ENCODE assay signal across 8 cellular contexts in the genomic region with DNA sequence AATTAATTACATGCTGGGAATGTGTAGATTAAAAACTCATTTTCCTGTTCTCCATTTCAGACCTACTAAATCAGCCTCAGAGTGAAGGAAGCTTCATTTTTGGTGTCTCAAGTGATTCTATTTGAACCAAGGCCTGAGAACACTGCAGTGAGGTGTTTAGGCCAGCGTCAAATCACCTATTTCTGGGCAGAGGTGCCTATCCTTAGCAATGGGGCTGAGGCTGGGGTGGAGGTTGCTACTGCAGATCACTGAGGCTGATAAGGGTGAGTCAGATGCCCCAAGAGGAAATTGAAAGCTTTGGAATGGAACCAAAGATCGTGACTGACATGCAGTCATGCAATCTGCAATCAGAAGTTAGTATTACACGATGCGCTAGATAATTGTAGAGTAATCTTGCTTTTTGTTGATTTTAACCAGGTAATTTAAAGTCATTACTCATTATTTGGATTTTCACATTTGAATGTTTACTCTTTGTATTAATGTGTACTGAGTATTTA. TPM values are rescaled to one million over a fixed set of nuclear protein-coding genes. Genes with fewer than 3 reads are reported as not detected.
DNase-seq lines count a peak whose midpoint lies in the region; ATAC-seq and TF ChIP-seq lines count a peak whose summit lies in the region.

No MANE protein-coding gene starts in this region.

- POLR2A ChIA-PET in HEK293T (lab: Yijun Ruan, JAX), result interaction anchor here (2.4 kb wide), 1 partner anchor 68 kb away, joined by 22 read pairs; no protein-coding TSS in a partner anchor

- DNase-seq in HEK293T (ENCODE audit: extremely low spot score), result peak; percentile 37
- DNase-seq in RPMI7951 (ENCODE audit: low read depth), result peak; percentile 95
- DNase-seq in activated T-helper 1 cell treated with anti-CD3 and anti-CD28 coated beads, Interleukin-2, amount 50 U/mL, for 16 hours (ENCODE audit: low read depth in 1 of 2, low spot score in 1 of 2), result peak; percentile 17 to 37
- DNase-seq in glomerular visceral epithelial cell (ENCODE audit: extremely low spot score), result peak; percentile 89
- DNase-seq in stimulated activated CD4-positive, alpha-beta T cell treated with anti-CD3 and anti-CD28 coated beads, Interleukin-15, amount 100 ng/mL, for 48 hours (ENCODE audit: low read depth in 2 of 2), result peak; percentile 57 to 64
- DNase-seq in pons (ENCODE audit: low spot score), result no peak
- no peak for DNase-seq in germinal center (ENCODE audit: low spot score)

- CTCF ChIA-PET in HEK293T (lab: Yijun Ruan, JAX), result no interaction called here

- no peak for ATAC-seq in GM18858 (IDR thresholded peaks at IDR 0.05; ENCODE audit: unreplicated experiment)

TF ChIP-seq in HEK293T, 16 proteins besides CTCF, POLR2A, EP300 and RAD21:
- TF ChIP-seq ELF4 (IDR thresholded peaks at IDR 0.05) (no peak), NFRKB (IDR thresholded peaks at IDR 0.05) (no peak), SUZ12 (IDR thresholded peaks at IDR 0.05) (no peak), LEF1 (IDR thresholded peaks at IDR 0.05; ENCODE audit: borderline replicate concordance) (no peak)
- TF ChIP-seq, protein P1, sequence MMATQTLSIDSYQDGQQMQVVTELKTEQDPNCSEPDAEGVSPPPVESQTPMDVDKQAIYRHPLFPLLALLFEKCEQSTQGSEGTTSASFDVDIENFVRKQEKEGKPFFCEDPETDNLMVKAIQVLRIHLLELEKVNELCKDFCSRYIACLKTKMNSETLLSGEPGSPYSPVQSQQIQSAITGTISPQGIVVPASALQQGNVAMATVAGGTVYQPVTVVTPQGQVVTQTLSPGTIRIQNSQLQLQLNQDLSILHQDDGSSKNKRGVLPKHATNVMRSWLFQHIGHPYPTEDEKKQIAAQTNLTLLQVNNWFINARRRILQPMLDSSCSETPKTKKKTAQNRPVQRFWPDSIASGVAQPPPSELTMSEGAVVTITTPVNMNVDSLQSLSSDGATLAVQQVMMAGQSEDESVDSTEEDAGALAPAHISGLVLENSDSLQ (IDR thresholded peaks at IDR 0.05), result peak; percentile 74
TF ChIP-seq in HEK293T: peak in this region for 1.

RNA-seq across cellular contexts. Expression of a gene that starts 4.4 kb away (rescaled TPM):
- total RNA-seq in RPMI7951 (2014; rRNA removed; shearing (Covaris generic)), result 208 and 209 TPM in 2 replicates

Comparison
In these comparisons a context has a peak if more than half of its experiments do, and no peak if none do; other contexts are left out.
1. DNase-seq: peak in HEK293T (single experiment), RPMI7951 (single experiment), activated T-helper 1 cell treated with anti-CD3 and anti-CD28 coated beads, Interleukin-2, amount 50 U/mL, for 16 hours (2 of 2), glomerular visceral epithelial cell (single experiment) and stimulated activated CD4-positive, alpha-beta T cell treated with anti-CD3 and anti-CD28 coated beads, Interleukin-15, amount 100 ng/mL, for 48 hours (2 of 2); none in pons (single experiment) and germinal center (single experiment).